Comparison of ENCODE assay signal across 8 cellular contexts in the genomic region with DNA sequence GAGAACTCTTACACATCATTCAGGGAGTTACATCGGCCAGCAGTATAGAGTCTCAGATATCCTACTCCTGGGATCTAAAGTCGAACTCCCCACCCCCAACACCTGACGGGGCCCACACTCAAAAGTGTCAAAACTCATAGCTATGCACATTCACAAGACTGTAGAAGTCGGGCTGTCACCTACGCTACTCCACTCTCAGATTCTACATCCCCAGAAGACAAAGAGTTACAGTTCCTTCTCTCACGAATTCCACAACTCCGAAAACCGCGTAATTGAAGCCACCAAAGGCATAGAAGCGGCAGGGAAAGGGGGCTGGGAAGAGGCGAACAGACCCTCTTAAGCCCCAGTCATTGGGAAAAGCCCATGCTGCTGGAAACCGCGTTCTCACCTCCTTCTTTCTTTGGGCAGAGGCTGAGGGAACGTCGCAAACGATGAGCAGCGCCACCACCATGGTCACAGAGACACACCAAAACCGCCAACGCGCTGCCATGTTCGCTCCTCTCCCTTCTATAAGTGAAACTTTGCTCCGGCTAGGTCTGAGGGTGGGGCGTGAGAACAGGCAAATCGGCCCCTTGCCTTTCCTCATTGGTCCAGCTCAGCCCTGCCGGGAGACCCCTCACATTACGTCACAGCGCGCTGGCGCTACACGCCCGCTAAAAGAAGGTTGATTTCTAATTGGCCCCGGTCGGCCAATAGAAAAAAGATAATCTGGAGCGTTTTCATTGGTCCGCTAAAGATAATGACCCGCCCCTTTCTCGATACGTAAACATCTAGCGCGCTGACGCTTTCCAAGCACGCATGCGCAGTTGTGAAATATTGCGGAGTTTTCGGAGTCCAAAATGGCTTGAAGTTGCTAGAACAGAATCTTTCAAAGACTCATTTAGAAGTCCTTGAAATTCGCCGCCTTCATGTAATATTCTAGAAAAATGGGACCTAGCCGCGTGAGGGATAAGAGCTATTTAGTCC.
DNase-seq lines count a peak whose midpoint lies in the region; ATAC-seq lines count a peak whose summit lies in the region.

A gene (minus strand): TSS at position 515 of the 966 bp plus-strand sequence. CDS start 25 bp downstream, at position 490.

- H3K9me3 ChIP-seq in BLaER1 treated with 17β-estradiol and CSF1 and Interleukin-3, amounts not matched to agents 10 nM and 100 nM (replicated peaks in 1 of 11) = peaks cover 0 to 6% (median 0%) of the 10 kb centered on the region in 11 experiments; a peak in 5 of 22 replicates

- H3K4me2 ChIP-seq in BLaER1 treated with 17β-estradiol and CSF1 and Interleukin-3, amounts not matched to agents 10 nM and 100 nM = peak within 1 kb of the TSS; percentile 57 to 79 (median 71)

- DNase-seq in NCI-H748 (lab: John Stamatoyannopoulos, UW; ENCODE audit: unreplicated experiment) (peak; percentile 98), dedifferentiated amniotic fluid mesenchymal stem cell (ENCODE audit: extremely low spot score) (peak; percentile 95), left kidney (ENCODE audit: low read depth, low spot score) (peak; percentile 98)
- peak; percentile 81 for DNase-seq in activated CD4-positive, alpha-beta T cell treated with anti-CD3 and anti-CD28 coated beads, Interleukin-2, amount 50 U/mL, for 1 hour
- peak; percentile 83 to 86 for DNase-seq in stimulated activated CD4-positive, alpha-beta T cell treated with anti-CD3 and anti-CD28 coated beads, Interleukin-2, amount 100 ng/mL, for 24 hours

- H3K36me3 ChIP-seq in BLaER1 treated with 17β-estradiol and CSF1 and Interleukin-3, amounts not matched to agents 10 nM and 100 nM = peaks cover 0 to 7% (median 0%) of the 10 kb centered on the region in 11 experiments; a peak in 3 of 22 replicates

- ATAC-seq in GM19351 (IDR thresholded peaks at IDR 0.05; ENCODE audit: unreplicated experiment) = peak; percentile 85
- ATAC-seq in HG03521 (IDR thresholded peaks at IDR 0.05; ENCODE audit: unreplicated experiment) = peak; percentile 90

- H3K9ac ChIP-seq in BLaER1 treated with 17β-estradiol and CSF1 and Interleukin-3, amounts not matched to agents 10 nM and 100 nM = peak within 1 kb of the TSS; percentile 82 to 87 (median 84)

- H3K27ac ChIP-seq in BLaER1 treated with 17β-estradiol and CSF1 and Interleukin-3, amounts not matched to agents 10 nM and 100 nM = peak within 1 kb of the TSS; percentile 79 to 92 (median 84)

- peaks cover 6 to 40% (median 22%) of the 10 kb centered on the region in 11 experiments; a peak in 13 of 22 replicates for H4K20me1 ChIP-seq in BLaER1 treated with 17β-estradiol and CSF1 and Interleukin-3, amounts not matched to agents 10 nM and 100 nM

- H3K4me3 ChIP-seq in BLaER1 treated with 17β-estradiol and CSF1 and Interleukin-3, amounts not matched to agents 10 nM and 100 nM = peak within 1 kb of the TSS; percentile 58 to 78 (median 69)

- H3K27me3 ChIP-seq in BLaER1 treated with 17β-estradiol and CSF1 and Interleukin-3, amounts not matched to agents 10 nM and 100 nM = peaks cover 2 to 50% (median 20%) of the 10 kb centered on the region in 11 experiments; a peak in 13 of 22 replicates

- H3K4me1 ChIP-seq in BLaER1 treated with 17β-estradiol and CSF1 and Interleukin-3, amounts not matched to agents 10 nM and 100 nM = peaks cover 5 to 26% (median 12%) of the 10 kb centered on the region in 10 experiments; a peak in 13 of 20 replicates

Comparison
In these comparisons a context has a peak if more than half of its experiments do, and no peak if none do; other contexts are left out.
1. Peak in every context shown above with its lines: DNase-seq, ATAC-seq, H3K4me3 ChIP-seq and H3K27ac ChIP-seq.